14 cellular contexts compared by ENCODE assay signal in genomic region chr1:16978139-16978538, GRCh38. TPM values are rescaled to one million over a fixed set of nuclear protein-coding genes. Genes with fewer than 3 reads are reported as not detected.
A peak's percentile ranks its signal among the peaks of the same experiment; 100 is the strongest.
DNase-seq lines count a peak whose midpoint lies in the region; ATAC-seq and TF ChIP-seq lines count a peak whose summit lies in the region.
"Had no signal": no experiment of that assay in that cellular context is flagged by ENCODE, and none has a peak within 500 bp of the region (broad histone marks: within the 10 kb centered on the region; RNA-seq: fewer than 3 reads in every experiment).

No MANE protein-coding gene starts in this region.

- H3K27ac ChIP-seq in RWPE1 (peak overlapping the region; percentile 43), trophoblast cell (ENCODE audit: low read depth, low read length) (no peak overlapping the region), body of pancreas (no peak overlapping the region)
- H3K27ac ChIP-seq: KMS-11 had no signal

- peaks cover 6% of the 10 kb centered on the region for H3K79me2 ChIP-seq in trophoblast cell (ENCODE audit: control insufficient read depth, insufficient read depth, low read length, poor library complexity)

- H2BK12ac ChIP-seq in trophoblast cell (ENCODE audit: low read length) = no peak overlapping the region

- H3K36me3 ChIP-seq in trophoblast cell (ENCODE audit: control insufficient read depth in 1 of 2, insufficient read depth in 2 of 2, low read length in 2 of 2) (peaks cover 33 to 34% of the 10 kb centered on the region in 2 experiments), body of pancreas (replicated peaks in 1 of 2; ENCODE audit: insufficient read depth in 1 of 2, low read depth in 2 of 2) (no peaks in the 10 kb centered on the region)

- CTCF ChIA-PET in RWPE1 (lab: Yijun Ruan, JAX) = no interaction called here

- no peak for DNase-seq in AG09309 (ENCODE audit: low read depth)
- DNase-seq in RWPE1 (ENCODE audit: low spot score) = no peak
- no peak for DNase-seq in foreskin fibroblast
- DNase-seq in trophoblast cell = no peak
- no peak for DNase-seq in cerebellar cortex (ENCODE audit: low spot score)
- no peak for DNase-seq in body of pancreas
- no peak for DNase-seq in T-helper 17 cell
- DNase-seq: activated gamma-delta T cell treated with Interleukin-2 at 50 U/mL for 16 hours; HCEC 1CT; PC-3; stimulated activated CD4-positive, alpha-beta T cell treated with anti-CD3 and anti-CD28 coated beads, Interleukin-4, amount 100 ng/mL, for 4 hours; SW 1271 had no signal

- TF ChIP-seq CTCF in AG09309 (IDR thresholded peaks at IDR 0.05; ENCODE audit: control insufficient read depth, insufficient read depth, low read depth, low read length, missing control alignments) (no peak), RWPE1 (conservative IDR thresholded peaks at IDR 0.05; ENCODE audit: low read depth) (no peak), foreskin fibroblast (IDR thresholded peaks at IDR 0.05; ENCODE audit: low read depth, low read length) (no peak), body of pancreas (IDR thresholded peaks at IDR 0.05) (no peak)

- no peak overlapping the region for H4K8ac ChIP-seq in trophoblast cell (ENCODE audit: low read depth, low read length)

- no peak overlapping the region for H2BK5ac ChIP-seq in trophoblast cell (ENCODE audit: low read depth, low read length, poor library complexity)

- H3K27ac Mint-ChIP-seq in T-helper 17 cell = no peak overlapping the region

- H3K4me1 ChIP-seq in trophoblast cell (ENCODE audit: control insufficient read depth in 1 of 2, insufficient read depth in 2 of 2, low read length in 2 of 2) (peaks cover 13 to 23% of the 10 kb centered on the region in 2 experiments), body of pancreas (peaks cover 6% of the 10 kb centered on the region)

- no peak for TF ChIP-seq POLR2A in body of pancreas (IDR thresholded peaks at IDR 0.05)

- no peak overlapping the region for H2AFZ ChIP-seq in trophoblast cell (ENCODE audit: insufficient read depth, low read length, poor library complexity)

- peaks cover 14% of the 10 kb centered on the region for H3K27me3 Mint-ChIP-seq in T-helper 17 cell

- peaks cover 13% of the 10 kb centered on the region for H3K4me1 Mint-ChIP-seq in T-helper 17 cell

- no peak overlapping the region for H3K14ac ChIP-seq in trophoblast cell (ENCODE audit: low read length)

- intact Hi-C loops in body of pancreas (cut with DNase I) = loop anchor here (10.0 kb wide), 1 partner anchor 47 kb away; no protein-coding TSS in a partner anchor

- H3K4ac ChIP-seq in trophoblast cell (ENCODE audit: low read depth, low read length) = no peak overlapping the region

- no peak overlapping the region for H2AK5ac ChIP-seq in trophoblast cell (ENCODE audit: low read length)

- peaks cover 2% of the 10 kb centered on the region for H3K36me3 Mint-ChIP-seq in T-helper 17 cell (ENCODE audit: low read depth)

- H3K4me3 ChIP-seq in AG09309 (ENCODE audit: control insufficient read depth, low read depth, low read length) (peak overlapping the region; percentile 77), foreskin fibroblast (ENCODE audit: low read depth in 1 of 2, low read length in 2 of 2) (peak overlapping the region; percentile 52 to 69), trophoblast cell (ENCODE audit: low read depth, low read length) (no peak overlapping the region), body of pancreas (no peak overlapping the region)

- H2BK120ac ChIP-seq in trophoblast cell (ENCODE audit: insufficient read depth, low read length, poor library complexity) = no peak overlapping the region

- no peak overlapping the region for H3K4me2 ChIP-seq in trophoblast cell (ENCODE audit: low read length)
- H3K4me2 ChIP-seq: KMS-11 had no signal

- no peak overlapping the region for H3K9ac ChIP-seq in trophoblast cell (ENCODE audit: low read length)
- H3K9ac ChIP-seq: KMS-11 had no signal

- no peak overlapping the region for H4K91ac ChIP-seq in trophoblast cell (ENCODE audit: low read depth, low read length)

- H3K27me3 ChIP-seq in trophoblast cell (ENCODE audit: insufficient read depth, low read length) (no peaks in the 10 kb centered on the region), body of pancreas (no peaks in the 10 kb centered on the region)

- H3K9me3 ChIP-seq in trophoblast cell (ENCODE audit: insufficient read depth, low read depth, low read length) (no peaks in the 10 kb centered on the region), body of pancreas (no peaks in the 10 kb centered on the region), T-helper 17 cell (ENCODE audit: control insufficient read depth, low read length, poor library complexity, severe bottlenecking) (no peaks in the 10 kb centered on the region)

- H4K12ac ChIP-seq in trophoblast cell (ENCODE audit: low read depth, low read length) = no peak overlapping the region

- no peak overlapping the region for H3K4me3 Mint-ChIP-seq in T-helper 17 cell

- no CpG with 5 or more reads among the region's 4 CpGs for WGBS in trophoblast cell (ENCODE audit: extremely low coverage, insufficient coverage, insufficient read length)
- WGBS in body of pancreas, 2 donors = 77 to 86% methylated on average over 2 to 4 of the region's 4 CpGs

- POLR2A ChIA-PET in RWPE1 (lab: Yijun Ruan, JAX; ENCODE audit: low non-redundant PET) = no interaction called here

- no peak for ATAC-seq in HG02885 (IDR thresholded peaks at IDR 0.05; ENCODE audit: poor library complexity, unreplicated experiment)
- no peak for ATAC-seq in body of pancreas
- no peak for ATAC-seq in T-helper 17 cell
- ATAC-seq: PC-3 had no signal

- H3K23ac ChIP-seq in trophoblast cell (ENCODE audit: low read length) = no peak overlapping the region

- H3K18ac ChIP-seq in trophoblast cell (ENCODE audit: low read length) = peak overlapping the region; percentile 4

- H3K79me1 ChIP-seq in trophoblast cell (ENCODE audit: low read length) = peaks cover 19% of the 10 kb centered on the region

RNA-seq across cellular contexts. Expression of gene MFAP2, which starts 2.3 kb away (rescaled TPM):
- 174 and 178 TPM in 2 replicates for polyA plus RNA-seq in trophoblast cell (2013)
- 10 to 100 TPM in 1 of 2 donors, 1 to 10 TPM in 1; 1.3 to 13.5 TPM for total RNA-seq in body of pancreas
- not detected for total RNA-seq in T-helper 17 cell

RNA-seq across cellular contexts. Expression of gene ATP13A2, which starts 33.6 kb away (rescaled TPM):
- polyA plus RNA-seq in trophoblast cell (2013) = 47.8 and 48.3 TPM in 2 replicates
- total RNA-seq in body of pancreas (10 to 100 TPM; 56.8 to 61.0 TPM), T-helper 17 cell (10 to 100 TPM; 44.4 TPM)

RNA-seq across cellular contexts. Expression of gene CROCC, which starts 56.4 kb away (rescaled TPM):
- 6.2 TPM in 2 replicates for polyA plus RNA-seq in trophoblast cell (2013)
- total RNA-seq in body of pancreas = 100 to 1,000 TPM in 1 of 2 donors, 10 to 100 TPM in 1; 49.8 to 151 TPM
- 10 to 100 TPM; 52.4 to 55.9 TPM for total RNA-seq in T-helper 17 cell

Comparison
In these comparisons a context has a peak if more than half of its experiments do, and no peak if none do; other contexts are left out.
1. H3K4me3 ChIP-seq: peak in AG09309 (single experiment) and foreskin fibroblast (2 of 2); none in trophoblast cell (single experiment) and body of pancreas (0 of 2).